Comparison of ENCODE assay signal across 1 cellular context in the genomic region with DNA sequence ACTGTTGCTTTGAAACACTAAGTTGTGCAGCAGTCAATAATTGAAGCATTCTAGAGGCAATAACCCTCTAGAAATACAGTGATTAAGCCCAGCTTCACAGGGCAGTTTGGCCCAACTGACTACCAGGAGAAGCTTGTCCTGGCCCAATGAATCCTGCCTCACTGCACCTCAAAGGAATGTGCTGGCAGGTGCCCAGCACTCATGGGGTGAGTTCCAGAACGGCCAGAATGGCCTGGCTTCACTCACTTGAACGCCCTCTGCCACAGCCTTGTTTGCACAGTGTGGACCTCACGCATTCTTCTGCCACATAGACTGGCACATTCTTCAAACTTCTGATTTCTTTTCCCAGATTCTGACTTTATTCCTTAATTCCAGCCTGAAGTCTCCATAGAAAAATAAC.
TF ChIP-seq lines count a peak whose summit lies in the region.

No MANE protein-coding gene starts in this region.

TF ChIP-seq in HepG2, 621 proteins besides CTCF, POLR2A, EP300 and RAD21 (continued from another document):
- TF ChIP-seq, protein P1, sequence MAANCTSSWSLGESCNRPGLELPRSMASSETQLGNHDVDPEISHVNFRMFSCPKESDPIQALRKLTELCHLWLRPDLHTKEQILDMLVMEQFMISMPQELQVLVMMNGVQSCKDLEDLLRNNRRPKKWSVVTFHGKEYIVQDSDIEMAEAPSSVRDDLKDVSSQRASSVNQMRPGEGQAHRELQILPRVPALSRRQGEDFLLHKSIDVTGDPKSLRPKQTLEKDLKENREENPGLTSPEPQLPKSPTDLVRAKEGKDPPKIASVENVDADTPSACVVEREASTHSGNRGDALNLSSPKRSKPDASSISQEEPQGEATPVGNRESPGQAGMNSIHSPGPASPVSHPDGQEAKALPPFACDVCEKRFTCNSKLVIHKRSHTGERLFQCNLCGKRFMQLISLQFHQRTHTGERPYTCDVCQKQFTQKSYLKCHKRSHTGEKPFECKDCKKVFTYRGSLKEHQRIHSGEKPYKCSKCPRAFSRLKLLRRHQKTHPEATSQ (CRISPR knock-in tag; IDR thresholded peaks at IDR 0.05; ENCODE audit: borderline replicate concordance): no peak
- TF ChIP-seq ZMYM4 (CRISPR knock-in tag; IDR thresholded peaks at IDR 0.05): peak; percentile 45; the same call in 1 of the 2 replicates
- TF ChIP-seq HMG20A (CRISPR knock-in tag; IDR thresholded peaks at IDR 0.05; ENCODE audit: borderline replicate concordance): peak; percentile 65; the same call in 1 of the 2 replicates
- TF ChIP-seq TBX2 (CRISPR knock-in tag; IDR thresholded peaks at IDR 0.05; ENCODE audit: borderline replicate concordance): 0 out of 2 replicates have a peak, but pooled peaks have one; percentile 35
- no peak for TF ChIP-seq ZNF274 (CRISPR knock-in tag; IDR thresholded peaks at IDR 0.05)
- TF ChIP-seq, protein P2, sequence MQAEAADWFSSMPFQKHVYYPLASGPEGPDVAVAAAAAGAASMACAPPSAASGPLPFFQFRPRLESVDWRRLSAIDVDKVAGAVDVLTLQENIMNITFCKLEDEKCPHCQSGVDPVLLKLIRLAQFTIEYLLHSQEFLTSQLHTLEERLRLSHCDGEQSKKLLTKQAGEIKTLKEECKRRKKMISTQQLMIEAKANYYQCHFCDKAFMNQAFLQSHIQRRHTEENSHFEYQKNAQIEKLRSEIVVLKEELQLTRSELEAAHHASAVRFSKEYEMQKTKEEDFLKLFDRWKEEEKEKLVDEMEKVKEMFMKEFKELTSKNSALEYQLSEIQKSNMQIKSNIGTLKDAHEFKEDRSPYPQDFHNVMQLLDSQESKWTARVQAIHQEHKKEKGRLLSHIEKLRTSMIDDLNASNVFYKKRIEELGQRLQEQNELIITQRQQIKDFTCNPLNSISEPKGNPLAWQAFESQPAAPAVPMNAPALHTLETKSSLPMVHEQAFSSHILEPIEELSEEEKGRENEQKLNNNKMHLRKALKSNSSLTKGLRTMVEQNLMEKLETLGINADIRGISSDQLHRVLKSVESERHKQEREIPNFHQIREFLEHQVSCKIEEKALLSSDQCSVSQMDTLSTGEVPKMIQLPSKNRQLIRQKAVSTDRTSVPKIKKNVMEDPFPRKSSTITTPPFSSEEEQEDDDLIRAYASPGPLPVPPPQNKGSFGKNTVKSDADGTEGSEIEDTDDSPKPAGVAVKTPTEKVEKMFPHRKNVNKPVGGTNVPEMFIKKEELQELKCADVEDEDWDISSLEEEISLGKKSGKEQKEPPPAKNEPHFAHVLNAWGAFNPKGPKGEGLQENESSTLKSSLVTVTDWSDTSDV (CRISPR knock-in tag; IDR thresholded peaks at IDR 0.05): no peak
- TF ChIP-seq RARA (CRISPR knock-in tag; IDR thresholded peaks at IDR 0.05): peak; percentile 41; the same call in 1 of the 2 replicates
- no peak for TF ChIP-seq ZNF878 (CRISPR knock-in tag; IDR thresholded peaks at IDR 0.05)
- 0 out of 2 replicates have a peak, but pooled peaks have one; percentile 23 for TF ChIP-seq KAT8 (CRISPR knock-in tag; IDR thresholded peaks at IDR 0.05)
- TF ChIP-seq FOXA3 (CRISPR knock-in tag; IDR thresholded peaks at IDR 0.05): peak; percentile 43
- TF ChIP-seq ZC3H4 (CRISPR knock-in tag; IDR thresholded peaks at IDR 0.05; ENCODE audit: borderline replicate concordance): no peak
- peak; percentile 49 for TF ChIP-seq NCOA2 (CRISPR knock-in tag; IDR thresholded peaks at IDR 0.05)
- 0 out of 2 replicates have a peak, but pooled peaks have one; percentile 34 for TF ChIP-seq ZNF224 (CRISPR knock-in tag; IDR thresholded peaks at IDR 0.05)
- TF ChIP-seq, protein P3, sequence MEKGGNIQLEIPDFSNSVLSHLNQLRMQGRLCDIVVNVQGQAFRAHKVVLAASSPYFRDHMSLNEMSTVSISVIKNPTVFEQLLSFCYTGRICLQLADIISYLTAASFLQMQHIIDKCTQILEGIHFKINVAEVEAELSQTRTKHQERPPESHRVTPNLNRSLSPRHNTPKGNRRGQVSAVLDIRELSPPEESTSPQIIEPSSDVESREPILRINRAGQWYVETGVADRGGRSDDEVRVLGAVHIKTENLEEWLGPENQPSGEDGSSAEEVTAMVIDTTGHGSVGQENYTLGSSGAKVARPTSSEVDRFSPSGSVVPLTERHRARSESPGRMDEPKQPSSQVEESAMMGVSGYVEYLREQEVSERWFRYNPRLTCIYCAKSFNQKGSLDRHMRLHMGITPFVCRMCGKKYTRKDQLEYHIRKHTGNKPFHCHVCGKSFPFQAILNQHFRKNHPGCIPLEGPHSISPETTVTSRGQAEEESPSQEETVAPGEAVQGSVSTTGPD (CRISPR knock-in tag; IDR thresholded peaks at IDR 0.05): no peak
- TF ChIP-seq SOX5 (CRISPR knock-in tag; IDR thresholded peaks at IDR 0.05; ENCODE audit: borderline replicate concordance): peak; percentile 43; the same call in 1 of the 2 replicates
- 0 out of 2 replicates have a peak, but pooled peaks have one; percentile 17 for TF ChIP-seq ZNF614 (CRISPR knock-in tag; IDR thresholded peaks at IDR 0.05; ENCODE audit: borderline replicate concordance)
- TF ChIP-seq SALL1 (CRISPR knock-in tag; IDR thresholded peaks at IDR 0.05): peak; percentile 54
- TF ChIP-seq AKAP8 (CRISPR knock-in tag; IDR thresholded peaks at IDR 0.05): no peak
- no peak for TF ChIP-seq POGZ (CRISPR knock-in tag; IDR thresholded peaks at IDR 0.05)
- no peak for TF ChIP-seq ZNF251 (CRISPR knock-in tag; IDR thresholded peaks at IDR 0.05)
- TF ChIP-seq HNF4A (CRISPR knock-in tag; IDR thresholded peaks at IDR 0.05): peak; percentile 45; the same call in 1 of the 2 replicates
- 0 out of 2 replicates have a peak, but pooled peaks have one; percentile 31 for TF ChIP-seq SAP130 (CRISPR knock-in tag; IDR thresholded peaks at IDR 0.05; ENCODE audit: low read depth)
- TF ChIP-seq ZNF605 (CRISPR knock-in tag; IDR thresholded peaks at IDR 0.05): peak; percentile 63; the same call in 1 of the 2 replicates
TF ChIP-seq in HepG2: peak in this region for 44.
